ENCODE assay signal across 23 cellular contexts in the genomic region with DNA sequence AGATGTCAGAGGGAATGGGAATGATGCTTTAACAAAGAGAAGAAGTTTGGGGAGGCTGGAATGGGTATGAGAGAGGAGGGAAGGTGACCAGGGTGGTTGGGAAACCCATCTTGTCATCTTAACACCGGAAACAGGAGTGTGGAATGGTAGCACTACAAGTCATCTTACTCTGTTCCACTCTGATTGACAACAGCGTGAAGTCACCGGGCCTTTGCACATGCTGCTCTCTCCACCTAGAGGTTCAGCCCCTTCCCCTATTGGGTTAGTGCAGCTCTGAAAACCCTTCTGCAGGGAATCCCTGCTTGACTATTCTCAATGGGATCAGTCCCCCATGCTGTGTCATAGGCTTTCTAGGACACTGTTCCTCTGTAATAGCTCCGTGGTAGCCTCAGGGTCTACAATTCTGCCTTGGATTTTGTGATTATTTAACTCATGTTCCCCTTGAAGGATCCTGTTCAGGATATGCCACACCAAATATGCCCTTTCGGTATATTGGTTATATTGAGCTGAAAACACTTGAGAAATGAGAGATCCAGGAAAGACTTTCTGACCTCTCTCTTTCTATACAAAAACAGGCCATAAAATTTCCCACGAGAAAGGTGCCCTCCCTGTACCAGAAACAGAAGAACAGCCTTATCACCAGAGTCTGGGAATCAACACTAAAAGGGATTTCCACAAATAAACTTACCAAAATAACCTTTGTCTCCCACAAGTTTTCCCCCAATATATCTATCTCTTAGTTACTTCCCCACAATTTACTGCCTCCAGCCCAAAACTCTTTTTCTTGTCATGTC.
A peak's percentile ranks its signal among the peaks of the same experiment; 100 is the strongest.
DNase-seq lines count a peak whose midpoint lies in the region; ATAC-seq, FAIRE-seq and TF ChIP-seq lines count a peak whose summit lies in the region.
"Had no signal": no experiment of that assay in that cellular context is flagged by ENCODE, and none has a peak within 500 bp of the region (broad histone marks: within the 10 kb centered on the region; RNA-seq: fewer than 3 reads in every experiment).

No MANE protein-coding gene starts in this region.

- H3K79me1 ChIP-seq in IMR-90 (ENCODE audit: low read depth in 1 of 2, low read length in 2 of 2), result peaks cover 3 to 24% of the 10 kb centered on the region in 2 experiments; a peak in 2 of 4 replicates

- H2BK120ac ChIP-seq in IMR-90 (ENCODE audit: low read depth, low read length), result peak overlapping the region; percentile 63

- no peak overlapping the region for H2AK9ac ChIP-seq in IMR-90 (replicated peaks; ENCODE audit: low read depth, low read length, poor library complexity)

- no peak overlapping the region for H4K8ac ChIP-seq in IMR-90 (ENCODE audit: low read depth in 2 of 2, low read length in 2 of 2)

- H3K14ac ChIP-seq in IMR-90 (replicated peaks; ENCODE audit: low read depth, low read length), result no peak overlapping the region

- peaks cover 35% of the 10 kb centered on the region for H3K36me3 ChIP-seq in IMR-90 (ENCODE audit: control insufficient read depth, insufficient read depth, low read length)
- peaks cover 41% of the 10 kb centered on the region for H3K36me3 ChIP-seq in mesodermal cell (ENCODE audit: control insufficient read depth, insufficient read depth, low read length)

- no peak overlapping the region for H3K4me2 ChIP-seq in A549
- no peak overlapping the region for H3K4me2 ChIP-seq in IMR-90 (ENCODE audit: low read depth, low read length)
- H3K4me2 ChIP-seq: BLaER1 treated with 17β-estradiol and CSF1 and Interleukin-3, amounts not matched to agents 10 nM and 100 nM had no signal

- peak overlapping the region; percentile 17 for H3K4me3 Mint-ChIP-seq in endothelial cell (ENCODE audit: unreplicated experiment)
- no peak overlapping the region for H3K4me3 Mint-ChIP-seq in T-cell
- H3K4me3 Mint-ChIP-seq: CD4-positive, alpha-beta T cell had no signal

- CTCF ChIA-PET in A549 (lab: Yijun Ruan, JAX) (no interaction called here), IMR-90 (lab: Yijun Ruan, JAX) (interaction anchor here (0.6 kb wide), 1 partner anchor 101 kb away, joined by 3 read pairs; no protein-coding TSS in a partner anchor), T-cell (lab: Charles Lee) (no interaction called here)

- H4K91ac ChIP-seq in IMR-90 (ENCODE audit: insufficient read depth, low read depth, low read length), result peak overlapping the region; percentile 27; the same call in 1 of the 2 replicates

- H3K9ac ChIP-seq in IMR-90 (ENCODE audit: low read depth, low read length), result no peak overlapping the region
- H3K9ac ChIP-seq: BLaER1 treated with 17β-estradiol and CSF1 and Interleukin-3, amounts not matched to agents 10 nM and 100 nM had no signal

- H3K23ac ChIP-seq in IMR-90 (ENCODE audit: low read depth, low read length), result no peak overlapping the region

- POLR2A ChIA-PET in A549 (lab: Yijun Ruan, JAX) (no interaction called here), IMR-90 (lab: Charles Lee; ENCODE audit: unreplicated experiment) (no interaction called here), T-cell (lab: Charles Lee) (interaction anchor here in 1 of 2 donors (0.6 kb wide), 1 partner anchor 232 kb away, joined by 17 read pairs; no protein-coding TSS in a partner anchor)

- no peak for FAIRE-seq in A549 (lab: Jason Lieb, UNC)
- FAIRE-seq: G401.6, H54 had no signal

- H3K4me3 ChIP-seq in A549 (no peak overlapping the region), IMR-90 (ENCODE audit: insufficient read depth, low read depth, low read length) (no peak overlapping the region), mesodermal cell (ENCODE audit: extremely low read depth, insufficient read depth, low read length, poor library complexity, severe bottlenecking) (no peak overlapping the region)
- H3K4me3 ChIP-seq: BLaER1 treated with 17β-estradiol and CSF1 and Interleukin-3, amounts not matched to agents 10 nM and 100 nM had no signal

- peak overlapping the region; percentile 87 for H3K27ac Mint-ChIP-seq in endothelial cell (ENCODE audit: unreplicated experiment)
- H3K27ac Mint-ChIP-seq in T-cell, result no peak overlapping the region
- H3K27ac Mint-ChIP-seq: CD4-positive, alpha-beta T cell had no signal

- H2AFZ ChIP-seq in IMR-90 (replicated peaks; ENCODE audit: low read length, poor library complexity), result no peak overlapping the region

- peak overlapping the region; percentile 4; the same call in 2 of the 3 replicates for H2BK15ac ChIP-seq in IMR-90 (ENCODE audit: low read depth, low read length)

- H3K27me3 Mint-ChIP-seq in endothelial cell (ENCODE audit: unreplicated experiment) (peaks cover 6% of the 10 kb centered on the region), T-cell (peaks cover 0 to 5% of the 10 kb centered on the region in 2 donors)
- H3K27me3 Mint-ChIP-seq: CD4-positive, alpha-beta T cell had no signal

- peaks cover 62% of the 10 kb centered on the region for H3K36me3 Mint-ChIP-seq in endothelial cell (ENCODE audit: low read depth, unreplicated experiment)
- H3K36me3 Mint-ChIP-seq in T-cell, result no peaks in the 10 kb centered on the region

- intact Hi-C loops in IMR-90 (cut with micrococcal nuclease), result no loop called here

- peak overlapping the region; percentile 47 for H4K5ac ChIP-seq in IMR-90 (ENCODE audit: low read depth, low read length)

- H2AK5ac ChIP-seq in IMR-90 (ENCODE audit: low read depth, low read length), result peak overlapping the region; percentile 50; the same call in 1 of the 2 replicates

- DNase-seq in A549 (ENCODE audit: low read depth in 1 of 2, low spot score in 1 of 2) (no peak), IMR-90 (no peak), endothelial cell (ENCODE audit: low spot score) (no peak), cerebellar cortex (ENCODE audit: low spot score) (no peak), activated T-cell treated with anti-CD3 and anti-CD28 coated beads for 4 hours (no peak), T-cell (no peak)
- DNase-seq: CD4-positive, alpha-beta T cell; COR-L47; KG1; MM.1S; NCI-H1048; NCI-H1417; NCI-H1694; NCI-H2029 treated with DMSO at 0.1 percent for 48 hours; NCI-H446 treated with DMSO at 0.1 percent for 48 hours; NCI-H526 treated with DMSO at 0.1 percent for 48 hours; Right ventricle myocardium superior; RPMI8226 had no signal

- no TSS peak for BruUV-seq in IMR-90 (replicated peaks; lab: Mats Ljungman, UMichigan)

- H2BK20ac ChIP-seq in IMR-90 (ENCODE audit: low read depth, low read length), result peak overlapping the region; percentile 76

- no peaks in the 10 kb centered on the region for H3K9me3 ChIP-seq in A549
- H3K9me3 ChIP-seq in IMR-90 (ENCODE audit: control insufficient read depth, insufficient read depth, low read length), result no peaks in the 10 kb centered on the region
- no peaks in the 10 kb centered on the region for H3K9me3 ChIP-seq in mesodermal cell (ENCODE audit: control insufficient read depth, low read length)

- peaks cover 17% of the 10 kb centered on the region for H3K9me1 ChIP-seq in IMR-90 (ENCODE audit: insufficient read depth, low read length)

- in situ Hi-C loops in IMR-90 (cut with MboI; ENCODE audit: low sequenced_read_pairs), result no loop called here

- no peak for TF ChIP-seq CTCF in A549 (IDR thresholded peaks at IDR 0.05)
- TF ChIP-seq CTCF in IMR-90 (conservative IDR thresholded peaks at IDR 0.05; ENCODE audit: low read depth, low read length), result no peak
- no peak for TF ChIP-seq CTCF in endothelial cell (IDR thresholded peaks at IDR 0.05; ENCODE audit: unreplicated experiment)

- WGBS in A549 (ENCODE audit: missing lambda C conversion rate), result 92% methylated on average over 6 of the region's 6 CpGs
- WGBS in IMR-90 (ENCODE audit: extremely low coverage in 2 of 2, insufficient read length in 1 of 2), 2 experiments, result no CpG with 5 or more reads among the region's 6 CpGs
- WGBS in mesodermal cell (ENCODE audit: insufficient coverage in 2 of 2), 2 experiments, result 88 to 93% methylated on average over 4 to 5 of the region's 6 CpGs

- no peak for TF ChIP-seq EP300 in A549 (IDR thresholded peaks at IDR 0.05)

- TF ChIP-seq POLR2A in A549 (IDR thresholded peaks at IDR 0.05; ENCODE audit: low read length) (no peak), IMR-90 (IDR thresholded peaks at IDR 0.05; ENCODE audit: low read depth, low read length) (no peak)

- H3K27ac ChIP-seq in A549, result peak overlapping the region; percentile 57 to 71; a peak in 5 of 6 replicates
- H3K27ac ChIP-seq in IMR-90 (ENCODE audit: insufficient read depth, low read length), result no peak overlapping the region
- H3K27ac ChIP-seq in mesodermal cell (ENCODE audit: low read depth, low read length, severe bottlenecking), result peak overlapping the region; percentile 16
- H3K27ac ChIP-seq: BLaER1 treated with 17β-estradiol and CSF1 and Interleukin-3, amounts not matched to agents 10 nM and 100 nM had no signal

- no peaks in the 10 kb centered on the region for H3K9me3 Mint-ChIP-seq in endothelial cell (ENCODE audit: unreplicated experiment)
- H3K9me3 Mint-ChIP-seq in T-cell, result peaks cover 0 to 2% (median 0%) of the 10 kb centered on the region in 3 donors
- H3K9me3 Mint-ChIP-seq: CD4-positive, alpha-beta T cell had no signal

- H3K18ac ChIP-seq in IMR-90 (ENCODE audit: low read depth, low read length), result peak overlapping the region; percentile 73

- peaks cover 62% of the 10 kb centered on the region for H3K4me1 Mint-ChIP-seq in endothelial cell (ENCODE audit: unreplicated experiment)
- H3K4me1 Mint-ChIP-seq in T-cell, result peaks cover 0 to 4% (median 0%) of the 10 kb centered on the region in 3 donors

- no peak overlapping the region for H3K56ac ChIP-seq in IMR-90 (ENCODE audit: extremely low read depth, insufficient read depth, low read length)

- TF ChIP-seq RAD21 in A549 (conservative IDR thresholded peaks at IDR 0.05 in 1 of 2, IDR thresholded peaks at IDR 0.05 in 1 of 2), result no peak
- TF ChIP-seq RAD21 in IMR-90 (IDR thresholded peaks at IDR 0.05; ENCODE audit: low read length), result no peak

- ATAC-seq in A549 (no peak), IMR-90 (ENCODE audit: low read depth) (no peak), T-cell (replicated peaks in 1 of 4) (no peak), HG03565 (IDR thresholded peaks at IDR 0.05; ENCODE audit: unreplicated experiment) (no peak)

- H3K4me1 ChIP-seq in A549 (peaks cover 62% of the 10 kb centered on the region), IMR-90 (ENCODE audit: control insufficient read depth, insufficient read depth, low read length) (peaks cover 10% of the 10 kb centered on the region), mesodermal cell (ENCODE audit: control insufficient read depth, insufficient read depth, low read length, poor library complexity, severe bottlenecking) (no peaks in the 10 kb centered on the region)

- peak overlapping the region; percentile 64 for H3K4ac ChIP-seq in IMR-90 (ENCODE audit: low read depth, low read length)

- H4K20me1 ChIP-seq in IMR-90 (ENCODE audit: insufficient read depth, low read length), result 0 out of 2 replicates have a peak, but pooled peaks cover 3% of the 10 kb centered on the region

- no peak overlapping the region for H2BK5ac ChIP-seq in IMR-90 (ENCODE audit: low read depth, low read length, poor library complexity, severe bottlenecking)

- H3K27me3 ChIP-seq in IMR-90 (ENCODE audit: control insufficient read depth, insufficient read depth, low read length), result no peaks in the 10 kb centered on the region

- dilution Hi-C loops in IMR-90 (cut with HindIII; ENCODE audit: low sequenced_read_pairs, unreplicated experiment), result no loop called here

TF ChIP-seq in A549, 52 proteins besides CTCF, POLR2A, EP300 and RAD21 (continues in another document):
- TF ChIP-seq FOXS1 (CRISPR knock-in tag; IDR thresholded peaks at IDR 0.05) (no peak), RARB (CRISPR knock-in tag; IDR thresholded peaks at IDR 0.05) (no peak)

TF ChIP-seq in IMR-90, 13 proteins besides CTCF, POLR2A, EP300 and RAD21 (continues in another document):
- no peak for TF ChIP-seq CEBPB (IDR thresholded peaks at IDR 0.05; ENCODE audit: low read depth, low read length)
